8 cellular contexts compared by ENCODE assay signal in the genomic region with DNA sequence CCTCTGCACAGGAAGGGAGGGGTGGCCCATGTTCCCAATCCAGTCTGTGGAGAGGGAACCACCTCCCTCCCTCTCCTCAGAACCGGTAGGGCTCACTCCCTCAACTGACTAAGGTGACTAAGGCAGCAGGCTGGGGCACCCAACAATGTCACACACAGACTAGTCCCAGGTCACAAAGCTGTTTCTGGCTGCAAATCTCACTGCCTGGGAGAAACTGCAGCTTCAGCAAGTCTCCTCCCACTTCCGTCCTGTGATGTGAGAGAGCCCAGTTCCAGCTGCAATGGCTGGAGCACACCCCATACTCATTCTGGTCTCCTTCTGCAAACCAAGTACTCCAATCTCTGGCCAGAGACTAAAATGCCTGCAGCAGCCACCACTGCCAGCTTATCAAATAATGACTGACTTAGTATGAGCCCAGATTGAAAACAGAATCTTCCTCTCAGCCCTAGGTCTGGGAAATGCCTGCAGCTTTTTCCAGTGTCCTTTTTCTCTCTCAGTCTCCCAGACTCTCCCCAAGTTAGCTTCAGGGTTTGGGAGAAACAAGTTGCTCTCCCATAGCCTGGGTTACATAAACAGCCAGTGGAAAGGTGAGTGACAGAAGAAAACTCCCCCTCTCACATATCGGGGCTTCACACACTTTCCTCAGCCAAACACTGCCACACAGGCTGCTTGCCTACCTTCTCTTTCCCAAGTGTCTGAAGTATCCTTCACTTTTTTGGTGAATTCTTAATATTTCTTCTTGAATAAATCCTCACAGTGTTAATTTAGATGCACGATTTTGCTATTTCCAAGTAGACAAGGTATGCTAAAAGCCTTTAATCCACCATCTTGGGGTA.
A peak's percentile ranks its signal among the peaks of the same experiment; 100 is the strongest.
DNase-seq lines count a peak whose midpoint lies in the region; ATAC-seq and TF ChIP-seq lines count a peak whose summit lies in the region.

No MANE protein-coding gene starts in this region.

- intact Hi-C loops in head of caudate nucleus (cut with DNase I) (no loop called here), prostate gland (cut with DNase I) (no loop called here)

- H3K4me1 ChIP-seq in skeletal muscle satellite cell (ENCODE audit: control insufficient read depth, insufficient read depth, low read length) (peaks cover 17% of the 10 kb centered on the region), prostate gland (replicated peaks) (no peaks in the 10 kb centered on the region)

- POLR2A ChIA-PET in GM10248 (lab: Yijun Ruan, JAX): no interaction called here

- TF ChIP-seq CTCF in GM10248 (IDR thresholded peaks at IDR 0.05; ENCODE audit: control extremely low read depth, extremely low read depth, low read depth, missing control alignments): no peak
- no peak for TF ChIP-seq CTCF in WERI-Rb-1 (IDR thresholded peaks at IDR 0.05; ENCODE audit: low read depth, low read length)
- no peak for TF ChIP-seq CTCF in prostate gland (IDR thresholded peaks at IDR 0.05)

- H3K4me2 ChIP-seq in skeletal muscle satellite cell (ENCODE audit: low read length): peak overlapping the region; percentile 9

- WGBS in prostate gland: 30% methylated on average over 4 of the region's 4 CpGs

- H3K9me3 ChIP-seq in WERI-Rb-1 (ENCODE audit: severe bottlenecking): no peaks in the 10 kb centered on the region
- H3K9me3 ChIP-seq in skeletal muscle satellite cell (replicated peaks; ENCODE audit: low read length): no peaks in the 10 kb centered on the region
- H3K9me3 ChIP-seq in prostate gland: no peaks in the 10 kb centered on the region

- no peaks in the 10 kb centered on the region; the same call in 1 of the 2 replicates for H3K36me3 ChIP-seq in WERI-Rb-1
- no peaks in the 10 kb centered on the region for H3K36me3 ChIP-seq in skeletal muscle satellite cell (ENCODE audit: insufficient read depth, low read length)
- no peaks in the 10 kb centered on the region for H3K36me3 ChIP-seq in prostate gland

- H3K27ac ChIP-seq in WERI-Rb-1 (peak overlapping the region; percentile 68), prostate gland (no peak overlapping the region)

- DNase-seq in GM10248 (ENCODE audit: extremely low spot score) (peak; percentile 57), WERI-Rb-1 (peak; percentile 34), head of caudate nucleus (peak in 38 of 42 donors; percentile 9 to 67 (median 40)), NCI-H146 (lab: John Stamatoyannopoulos, UW) (no peak), prostate gland (ENCODE audit: low spot score) (no peak)

- H3K4me3 ChIP-seq in WERI-Rb-1 (ENCODE audit: low read depth, low read length) (peak overlapping the region; percentile 35), skeletal muscle satellite cell (ENCODE audit: low read length) (no peak overlapping the region), prostate gland (no peak overlapping the region)

- no peak overlapping the region for H3K9ac ChIP-seq in skeletal muscle satellite cell (ENCODE audit: low read depth, low read length)

- ATAC-seq in GM21390 (IDR thresholded peaks at IDR 0.05; ENCODE audit: unreplicated experiment) (peak; percentile 97), HG03565 (IDR thresholded peaks at IDR 0.05; ENCODE audit: unreplicated experiment) (peak; percentile 85)

- CTCF ChIA-PET in GM10248 (lab: Yijun Ruan, JAX): interaction anchor here (1.1 kb wide), 1 partner anchor 9 kb away, joined by 3 read pairs; no protein-coding TSS in a partner anchor

- TF ChIP-seq POLR2A in prostate gland (IDR thresholded peaks at IDR 0.05): no peak

- H3K27me3 ChIP-seq in WERI-Rb-1 (ENCODE audit: insufficient read depth, low read depth, severe bottlenecking) (no peaks in the 10 kb centered on the region), skeletal muscle satellite cell (ENCODE audit: control insufficient read depth, insufficient read depth, low read length) (peaks cover 3% of the 10 kb centered on the region), prostate gland (replicated peaks; ENCODE audit: insufficient read depth) (no peaks in the 10 kb centered on the region)

Comparison
In these comparisons a context has a peak if more than half of its experiments do, and no peak if none do; other contexts are left out.
1. DNase-seq: peak in GM10248 (single experiment), WERI-Rb-1 (single experiment) and head of caudate nucleus (38 of 42); none in NCI-H146 (single experiment) and prostate gland (single experiment).